16 cellular contexts compared by ENCODE assay signal in genomic region chr2:109280804-109281203, GRCh38.
DNase-seq lines count a peak whose midpoint lies in the region; ATAC-seq and TF ChIP-seq lines count a peak whose summit lies in the region.
"Had no signal": no experiment of that assay in that cellular context is flagged by ENCODE, and none has a peak within 500 bp of the region (broad histone marks: within the 10 kb centered on the region; RNA-seq: fewer than 3 reads in every experiment).

No MANE protein-coding gene starts in this region.

- in situ Hi-C loops in astrocyte of the cerebellum (cut with HindIII; ENCODE audit: low sequenced_read_pairs): no loop called here

- no peak for TF ChIP-seq POLR2A in body of pancreas (IDR thresholded peaks at IDR 0.05)

- ATAC-seq in body of pancreas (no peak), GM21576 (IDR thresholded peaks at IDR 0.05; ENCODE audit: unreplicated experiment) (no peak)
- no peak for ATAC-seq in activated CD8-positive, alpha-beta T cell treated with anti-CD3 and anti-CD28 coated beads, Interleukin-2, amount 10 ng/mL, durations not matched to agents 7 days and 5 days
- no peak for ATAC-seq in activated naive CD4-positive, alpha-beta T cell treated with anti-CD3 and anti-CD28 coated beads, Interleukin-2, amount 50 U/mL, for 72 hours
- ATAC-seq: activated CD4-positive, alpha-beta T cell treated with anti-CD3 and anti-CD28 coated beads for 36 hours had no signal

- no peaks in the 10 kb centered on the region for H3K9me3 ChIP-seq in body of pancreas

- H3K4me1 Mint-ChIP-seq in activated CD8-positive, alpha-beta T cell treated with anti-CD3 and anti-CD28 coated beads, Interleukin-2, amount 10 ng/mL, durations not matched to agents 7 days and 5 days (ENCODE audit: low read depth): no peaks in the 10 kb centered on the region
- H3K4me1 Mint-ChIP-seq: activated CD4-positive, alpha-beta T cell treated with anti-CD3 and anti-CD28 coated beads for 36 hours had no signal

- H3K27me3 Mint-ChIP-seq in activated CD8-positive, alpha-beta T cell treated with anti-CD3 and anti-CD28 coated beads, Interleukin-2, amount 10 ng/mL, durations not matched to agents 7 days and 5 days (ENCODE audit: low read depth): no peaks in the 10 kb centered on the region
- H3K27me3 Mint-ChIP-seq: activated CD4-positive, alpha-beta T cell treated with anti-CD3 and anti-CD28 coated beads for 36 hours; activated naive CD4-positive, alpha-beta T cell treated with anti-CD3 and anti-CD28 coated beads, Interleukin-2, amount 50 U/mL, for 24 hours had no signal

- H3K36me3 Mint-ChIP-seq in activated CD8-positive, alpha-beta T cell treated with anti-CD3 and anti-CD28 coated beads, Interleukin-2, amount 10 ng/mL, durations not matched to agents 7 days and 5 days (ENCODE audit: low read depth): no peaks in the 10 kb centered on the region
- H3K36me3 Mint-ChIP-seq in activated naive CD4-positive, alpha-beta T cell treated with anti-CD3 and anti-CD28 coated beads, Interleukin-2, amount 50 U/mL, for 72 hours: no peaks in the 10 kb centered on the region
- H3K36me3 Mint-ChIP-seq: activated naive CD4-positive, alpha-beta T cell treated with anti-CD3 and anti-CD28 coated beads, Interleukin-2, amount 50 U/mL, for 24 hours; type B pancreatic cell had no signal

- H3K36me3 ChIP-seq in body of pancreas (replicated peaks in 1 of 2; ENCODE audit: insufficient read depth in 1 of 2, low read depth in 2 of 2): no peaks in the 10 kb centered on the region

- no peak overlapping the region for H3K27ac ChIP-seq in body of pancreas

- H3K27me3 ChIP-seq in body of pancreas: no peaks in the 10 kb centered on the region

- H3K4me3 Mint-ChIP-seq in activated CD8-positive, alpha-beta T cell treated with anti-CD3 and anti-CD28 coated beads, Interleukin-2, amount 10 ng/mL, durations not matched to agents 7 days and 5 days: no peak overlapping the region
- H3K4me3 Mint-ChIP-seq: activated CD4-positive, alpha-beta T cell treated with anti-CD3 and anti-CD28 coated beads for 36 hours; activated naive CD4-positive, alpha-beta T cell treated with anti-CD3 and anti-CD28 coated beads, Interleukin-2, amount 50 U/mL, for 24 hours; type B pancreatic cell had no signal

- H3K9me3 Mint-ChIP-seq in activated CD8-positive, alpha-beta T cell treated with anti-CD3 and anti-CD28 coated beads, Interleukin-2, amount 10 ng/mL, durations not matched to agents 7 days and 5 days (ENCODE audit: insufficient read depth): no peaks in the 10 kb centered on the region
- no peaks in the 10 kb centered on the region for H3K9me3 Mint-ChIP-seq in activated naive CD4-positive, alpha-beta T cell treated with anti-CD3 and anti-CD28 coated beads, Interleukin-2, amount 50 U/mL, for 72 hours
- H3K9me3 Mint-ChIP-seq: activated naive CD4-positive, alpha-beta T cell treated with anti-CD3 and anti-CD28 coated beads, Interleukin-2, amount 50 U/mL, for 24 hours; type B pancreatic cell had no signal

- 53 to 66% methylated on average over 4 to 7 of the region's 7 CpGs for WGBS in body of pancreas, 2 donors

- intact Hi-C loops in body of pancreas (cut with DNase I): no loop called here

- H3K27ac Mint-ChIP-seq in activated CD8-positive, alpha-beta T cell treated with anti-CD3 and anti-CD28 coated beads, Interleukin-2, amount 10 ng/mL, durations not matched to agents 7 days and 5 days: no peak overlapping the region
- no peak overlapping the region for H3K27ac Mint-ChIP-seq in activated naive CD4-positive, alpha-beta T cell treated with anti-CD3 and anti-CD28 coated beads, Interleukin-2, amount 50 U/mL, for 72 hours
- H3K27ac Mint-ChIP-seq: activated CD4-positive, alpha-beta T cell treated with anti-CD3 and anti-CD28 coated beads for 36 hours; activated naive CD4-positive, alpha-beta T cell treated with anti-CD3 and anti-CD28 coated beads, Interleukin-2, amount 50 U/mL, for 24 hours; type B pancreatic cell had no signal

- CTCF ChIA-PET in activated CD8-positive, alpha-beta T cell treated with anti-CD3 and anti-CD28 coated beads, Interleukin-2, amount 10 ng/mL, durations not matched to agents 7 days and 5 days (lab: Charles Lee): interaction anchor here (1.5 kb wide), 1 partner anchor 229 kb away, joined by 4 read pairs; no protein-coding TSS in a partner anchor

- DNase-seq in DMS79 (lab: John Stamatoyannopoulos, UW) (peak; percentile 49), astrocyte of the cerebellum (ENCODE audit: low read depth) (no peak), left kidney (ENCODE audit: low read depth, low spot score) (peak; percentile 67), body of pancreas (no peak)
- DNase-seq in Jurkat, Clone E6-1 (ENCODE audit: low read depth, low spot score): peak; percentile 17
- DNase-seq in activated CD8-positive, alpha-beta T cell treated with anti-CD3 and anti-CD28 coated beads, Interleukin-2, amount 10 ng/mL, durations not matched to agents 7 days and 5 days: no peak
- DNase-seq in activated naive CD4-positive, alpha-beta T cell treated with anti-CD3 and anti-CD28 coated beads, Interleukin-2, amount 50 U/mL, for 72 hours (ENCODE audit: low spot score in 2 of 2): no peak
- DNase-seq: activated CD4-positive, alpha-beta T cell treated with anti-CD3 and anti-CD28 coated beads for 36 hours; AML-193; H7; KBM-7; NCI-H748 treated with DMSO at 0.1 percent for 48 hours had no signal

- TF ChIP-seq CTCF in astrocyte of the cerebellum (IDR thresholded peaks at IDR 0.05; ENCODE audit: low read depth, low read length, missing control alignments) (peak; percentile 14), body of pancreas (IDR thresholded peaks at IDR 0.05) (no peak)

- H3K4me3 ChIP-seq in Jurkat, Clone E6-1 (ENCODE audit: low read length): no peak overlapping the region
- H3K4me3 ChIP-seq in astrocyte of the cerebellum (ENCODE audit: low read depth, low read length) (no peak overlapping the region), body of pancreas (no peak overlapping the region)
- H3K4me3 ChIP-seq: smooth muscle cell had no signal

- H3K4me1 ChIP-seq in body of pancreas: peaks cover 26% of the 10 kb centered on the region

- POLR2A ChIA-PET in activated CD8-positive, alpha-beta T cell treated with anti-CD3 and anti-CD28 coated beads, Interleukin-2, amount 10 ng/mL, durations not matched to agents 7 days and 5 days (lab: Charles Lee): no interaction called here

Comparison
In these comparisons a context has a peak if more than half of its experiments do, and no peak if none do; other contexts are left out.
1. DNase-seq: peak in DMS79 (single experiment), Jurkat, Clone E6-1 (single experiment) and left kidney (single experiment); none in astrocyte of the cerebellum (single experiment), body of pancreas (0 of 4), activated CD8-positive, alpha-beta T cell treated with anti-CD3 and anti-CD28 coated beads, Interleukin-2, amount 10 ng/mL, durations not matched to agents 7 days and 5 days (single experiment) and activated naive CD4-positive, alpha-beta T cell treated with anti-CD3 and anti-CD28 coated beads, Interleukin-2, amount 50 U/mL, for 72 hours (0 of 2).